In genomic region chr1:146396242-146396641, GRCh38 we compare ENCODE assay signal across 6 cellular contexts.
DNase-seq lines count a peak whose midpoint lies in the region; ATAC-seq and TF ChIP-seq lines count a peak whose summit lies in the region.
"Not testable (repeated sequence)": the region's sequence is repeated elsewhere in the genome, so short reads cannot be mapped to it uniquely, and the experiment has no call there.

No MANE protein-coding gene starts in this region.

- H3K4me3 ChIP-seq in lower lobe of right lung, spleen, upper lobe of right lung: not testable (repeated sequence)

- WGBS in spleen, 5 donors: 85 to 95% (median 90%) methylated on average over 4 to 6 of the region's 6 CpGs

- not testable (repeated sequence) for TF ChIP-seq EP300 in Ishikawa (IDR thresholded peaks at IDR 0.05; ENCODE audit: borderline replicate concordance)

- not testable (repeated sequence) for H3K27ac ChIP-seq in lower lobe of right lung, spleen, upper lobe of right lung

- not testable (repeated sequence) for TF ChIP-seq RAD21 in Ishikawa (IDR thresholded peaks at IDR 0.05; ENCODE audit: low read depth)

- intact Hi-C loops in left cardiac atrium (cut with DNase I); lower lobe of right lung (cut with DNase I); spleen (cut with DNase I; ENCODE audit: low total_unique reads); upper lobe of right lung (cut with DNase I): not testable (repeated sequence)

- H3K36me3 ChIP-seq in lower lobe of right lung, spleen, upper lobe of right lung: not testable (repeated sequence)

- not testable (repeated sequence) for H3K4me1 ChIP-seq in lower lobe of right lung, spleen, upper lobe of right lung

- DNase-seq in left cardiac atrium (peak; percentile 39), left lobe of liver (ENCODE audit: low spot score) (peak; percentile 81), lower lobe of right lung (peak; percentile 74), spleen (peak; percentile 32), upper lobe of right lung (peak; percentile 86)

- TF ChIP-seq CTCF in lower lobe of right lung (IDR thresholded peaks at IDR 0.05); spleen (IDR thresholded peaks at IDR 0.05 in 8 of 11, conservative IDR thresholded peaks at IDR 0.05 in 3 of 11); upper lobe of right lung (IDR thresholded peaks at IDR 0.05): not testable (repeated sequence)

- ATAC-seq in left cardiac atrium (peak in 1 of 2 donors; percentile 44), left lobe of liver (peak; percentile 98), lower lobe of right lung (peak in 1 of 2 donors; percentile 46), upper lobe of right lung (peak; percentile 70)

- H3K9me3 ChIP-seq in lower lobe of right lung, spleen, upper lobe of right lung: not testable (repeated sequence)

- TF ChIP-seq POLR2A in spleen (IDR thresholded peaks at IDR 0.05): not testable (repeated sequence)

- H3K27me3 ChIP-seq in lower lobe of right lung (ENCODE audit: low read depth); spleen (replicated peaks in 1 of 7); upper lobe of right lung: not testable (repeated sequence)

TF ChIP-seq in Ishikawa, 13 proteins besides CTCF, POLR2A, EP300 and RAD21:
- TF ChIP-seq EGR1 (IDR thresholded peaks at IDR 0.05): peak; percentile 46

Comparison
In these comparisons a context has a peak if more than half of its experiments do, and no peak if none do; other contexts are left out.
1. DNase-seq: peak in every context shown above with its lines; median percentile 86 in upper lobe of right lung; 81 in left lobe of liver; 74 in lower lobe of right lung; 39 in left cardiac atrium; 32 in spleen.